Comparison of ENCODE assay signal across 33 cellular contexts in genomic region chr13:66751691-66752090, GRCh38.
DNase-seq lines count a peak whose midpoint lies in the region; ATAC-seq and TF ChIP-seq lines count a peak whose summit lies in the region.
"Had no signal": no experiment of that assay in that cellular context is flagged by ENCODE, and none has a peak within 500 bp of the region (broad histone marks: within the 10 kb centered on the region; RNA-seq: fewer than 3 reads in every experiment).

No MANE protein-coding gene starts in this region.

- H3K4me3 ChIP-seq in MM.1S (ENCODE audit: low read length) (no peak overlapping the region), osteoblast (ENCODE audit: insufficient read depth, low read length) (peak overlapping the region; percentile 6), adrenal gland (no peak overlapping the region)
- H3K4me3 ChIP-seq: BLaER1 treated with 17β-estradiol and CSF1 and Interleukin-3, amounts not matched to agents 10 nM and 100 nM; esophagus squamous epithelium; gastrocnemius medialis; GM23338; right lobe of liver; SJSA1; upper lobe of left lung had no signal

- H3K27me3 ChIP-seq in MM.1S (replicated peaks; ENCODE audit: insufficient read depth, low read length) (no peaks in the 10 kb centered on the region), osteoblast (ENCODE audit: insufficient read depth, low read length) (no peaks in the 10 kb centered on the region), adrenal gland (no peaks in the 10 kb centered on the region)
- H3K27me3 ChIP-seq: BLaER1 treated with 17β-estradiol and CSF1 and Interleukin-3, amounts not matched to agents 10 nM and 100 nM; esophagus squamous epithelium; gastrocnemius medialis; right lobe of liver; SJSA1; upper lobe of left lung had no signal

- no peak overlapping the region for H3K27ac Mint-ChIP-seq in chondrocyte (ENCODE audit: unreplicated experiment)
- H3K27ac Mint-ChIP-seq: activated CD8-positive, alpha-beta T cell treated with anti-CD3 and anti-CD28 coated beads for 36 hours; activated naive CD4-positive, alpha-beta T cell treated with anti-CD3 and anti-CD28 coated beads, Interleukin-2, amount 50 U/mL, for 24 hours; activated T-helper 2 cell treated with anti-CD3 and anti-CD28 coated beads, Interferon-gamma antibody, Interleukin-2, Interleukin-4, amounts not matched to agents 10 μg/mL and 5 μg/mL and 100 μg/mL, durations not matched to agents 14 hours and 24 hours and 36 hours; effector memory CD8-positive, alpha-beta T cell; GM23338; immature natural killer cell; memory B cell; stimulated activated effector memory CD8-positive, alpha-beta T cell treated with anti-CD3 and anti-CD28 coated beads, Interleukin-12 subunit alpha, Interleukin-12 subunit beta, amount 100 ng/mL, for 72 hours had no signal

- H3K4me1 Mint-ChIP-seq in chondrocyte (ENCODE audit: low read depth): no peaks in the 10 kb centered on the region
- H3K4me1 Mint-ChIP-seq: activated naive CD4-positive, alpha-beta T cell treated with anti-CD3 and anti-CD28 coated beads, Interleukin-2, amount 50 U/mL, for 24 hours; GM23338; immature natural killer cell; neural crest cell; stimulated activated effector memory CD8-positive, alpha-beta T cell treated with anti-CD3 and anti-CD28 coated beads, Interleukin-12 subunit alpha, Interleukin-12 subunit beta, amount 100 ng/mL, for 72 hours had no signal

- H3K9ac ChIP-seq in MM.1S (ENCODE audit: low read length): no peak overlapping the region
- H3K9ac ChIP-seq: BLaER1 treated with 17β-estradiol and CSF1 and Interleukin-3, amounts not matched to agents 10 nM and 100 nM had no signal

- peak; percentile 46 for DNase-seq in MM.1S
- DNase-seq in osteoblast (ENCODE audit: insufficient read length, low spot score, missing footprints): no peak
- no peak for DNase-seq in chondrocyte (ENCODE audit: low spot score)
- no peak for DNase-seq in NOMO-1 treated with DMSO at 0.1 percent for 48 hours (lab: John Stamatoyannopoulos, UW; ENCODE audit: unreplicated experiment)
- no peak for DNase-seq in adrenal gland
- DNase-seq: activated CD8-positive, alpha-beta T cell treated with anti-CD3 and anti-CD28 coated beads for 36 hours; aorta; cortex of kidney; DMS79 treated with DMSO at 0.1 percent for 48 hours; effector memory CD8-positive, alpha-beta T cell; esophagus squamous epithelium; gastrocnemius medialis; GF-D8; hypothalamus; immature natural killer cell; KBM-7; NCI-H1105 treated with DMSO at 0.1 percent for 48 hours; NCI-H2029; NCI-H526; right lobe of liver; stimulated activated CD4-positive, alpha-beta T cell treated with anti-CD3 and anti-CD28 coated beads, Interleukin-4, amount 100 ng/mL, for 24 hours; upper lobe of left lung had no signal

- no peaks in the 10 kb centered on the region for H3K27me3 Mint-ChIP-seq in chondrocyte (ENCODE audit: low read depth)
- H3K27me3 Mint-ChIP-seq: activated CD8-positive, alpha-beta T cell treated with anti-CD3 and anti-CD28 coated beads for 36 hours; activated naive CD4-positive, alpha-beta T cell treated with anti-CD3 and anti-CD28 coated beads, Interleukin-2, amount 50 U/mL, for 24 hours; effector memory CD8-positive, alpha-beta T cell; memory B cell had no signal

- H3K4me1 ChIP-seq in MM.1S (ENCODE audit: low read length) (no peaks in the 10 kb centered on the region), osteoblast (ENCODE audit: insufficient read depth, low read length) (no peaks in the 10 kb centered on the region), adrenal gland (replicated peaks in 1 of 2) (no peaks in the 10 kb centered on the region)
- H3K4me1 ChIP-seq: BLaER1 treated with 17β-estradiol and CSF1 and Interleukin-3, amounts not matched to agents 10 nM and 100 nM; esophagus squamous epithelium; gastrocnemius medialis; right lobe of liver; SJSA1; upper lobe of left lung had no signal

- H3K9me3 ChIP-seq in MM.1S (replicated peaks; ENCODE audit: insufficient read depth, low read length) (no peaks in the 10 kb centered on the region), osteoblast (ENCODE audit: low read depth, low read length) (no peaks in the 10 kb centered on the region), adrenal gland (replicated peaks in 1 of 3) (no peaks in the 10 kb centered on the region)
- H3K9me3 ChIP-seq: esophagus squamous epithelium, gastrocnemius medialis, right lobe of liver, SJSA1, upper lobe of left lung had no signal

- ATAC-seq in GM19035 (IDR thresholded peaks at IDR 0.05; ENCODE audit: unreplicated experiment) (peak; percentile 49), GM21786 (IDR thresholded peaks at IDR 0.05; ENCODE audit: unreplicated experiment) (peak; percentile 50)
- ATAC-seq: activated CD4-positive, CD25-positive, alpha-beta regulatory T cell treated with anti-CD3 and anti-CD28 coated beads, Interleukin-2, amount 50 U/mL, for 24 hours; activated CD8-positive, alpha-beta T cell treated with anti-CD3 and anti-CD28 coated beads for 36 hours; effector memory CD8-positive, alpha-beta T cell; gastrocnemius medialis; GM23338; stimulated activated effector memory CD8-positive, alpha-beta T cell treated with anti-CD3 and anti-CD28 coated beads, Interleukin-12 subunit alpha, Interleukin-12 subunit beta, amount 100 ng/mL, for 72 hours had no signal

- peaks cover 5% of the 10 kb centered on the region for H3K9me3 Mint-ChIP-seq in chondrocyte (ENCODE audit: low read depth)
- H3K9me3 Mint-ChIP-seq: activated naive CD4-positive, alpha-beta T cell treated with anti-CD3 and anti-CD28 coated beads, Interleukin-2, amount 50 U/mL, for 24 hours; GM23338 had no signal

- H2AFZ ChIP-seq in MM.1S (ENCODE audit: low read length) (no peak overlapping the region), osteoblast (ENCODE audit: low read length) (no peak overlapping the region)
- H2AFZ ChIP-seq: GM23338 had no signal

- H3K9me2 ChIP-seq in MM.1S (replicated peaks; ENCODE audit: insufficient read depth, low read length): no peaks in the 10 kb centered on the region

- no peaks in the 10 kb centered on the region for H3K36me3 ChIP-seq in MM.1S (replicated peaks; ENCODE audit: insufficient read depth, low read length)
- no peaks in the 10 kb centered on the region for H3K36me3 ChIP-seq in osteoblast (ENCODE audit: insufficient read depth, low read length)
- no peaks in the 10 kb centered on the region for H3K36me3 ChIP-seq in adrenal gland (replicated peaks in 1 of 2)
- H3K36me3 ChIP-seq: BLaER1 treated with 17β-estradiol and CSF1 and Interleukin-3, amounts not matched to agents 10 nM and 100 nM; esophagus squamous epithelium; gastrocnemius medialis; right lobe of liver; SJSA1; upper lobe of left lung had no signal

- H3K79me2 ChIP-seq in MM.1S (ENCODE audit: low read length): no peaks in the 10 kb centered on the region
- H3K79me2 ChIP-seq in osteoblast (ENCODE audit: insufficient read depth, low read length): no peaks in the 10 kb centered on the region

- H4K20me1 ChIP-seq in MM.1S (ENCODE audit: insufficient read depth, low read length): no peaks in the 10 kb centered on the region
- no peaks in the 10 kb centered on the region for H4K20me1 ChIP-seq in osteoblast (ENCODE audit: insufficient read depth, low read length)
- H4K20me1 ChIP-seq: BLaER1 treated with 17β-estradiol and CSF1 and Interleukin-3, amounts not matched to agents 10 nM and 100 nM had no signal

- H3F3A ChIP-seq in MM.1S (ENCODE audit: insufficient read depth, low read length): no peaks in the 10 kb centered on the region

- H3K4me3 Mint-ChIP-seq in chondrocyte (ENCODE audit: unreplicated experiment): no peak overlapping the region
- H3K4me3 Mint-ChIP-seq: activated CD8-positive, alpha-beta T cell treated with anti-CD3 and anti-CD28 coated beads for 36 hours; activated naive CD4-positive, alpha-beta T cell treated with anti-CD3 and anti-CD28 coated beads, Interleukin-2, amount 50 U/mL, for 24 hours; effector memory CD8-positive, alpha-beta T cell; GM23338; immature natural killer cell; memory B cell; neural crest cell; stimulated activated effector memory CD8-positive, alpha-beta T cell treated with anti-CD3 and anti-CD28 coated beads, Interleukin-12 subunit alpha, Interleukin-12 subunit beta, amount 100 ng/mL, for 72 hours had no signal

- TF ChIP-seq CTCF in MM.1S (IDR thresholded peaks at IDR 0.05; ENCODE audit: low read length) (no peak), osteoblast (IDR thresholded peaks at IDR 0.05; ENCODE audit: extremely low read depth, low read depth, low read length) (no peak), chondrocyte (IDR thresholded peaks at IDR 0.05) (no peak), adrenal gland (IDR thresholded peaks at IDR 0.05) (no peak)

- H3K4me2 ChIP-seq in MM.1S (ENCODE audit: low read depth, low read length) (0 out of 2 replicates have a peak overlapping the region, but pooled peaks have one; percentile 27), osteoblast (ENCODE audit: insufficient read depth, low read length) (peak overlapping the region; percentile 30)
- H3K4me2 ChIP-seq: BLaER1 treated with 17β-estradiol and CSF1 and Interleukin-3, amounts not matched to agents 10 nM and 100 nM; GM23338 had no signal

- H3K27ac ChIP-seq in MM.1S (ENCODE audit: low read length) (no peak overlapping the region), osteoblast (ENCODE audit: low read depth, low read length) (no peak overlapping the region), adrenal gland (no peak overlapping the region)
- H3K27ac ChIP-seq: BLaER1 treated with 17β-estradiol and CSF1 and Interleukin-3, amounts not matched to agents 10 nM and 100 nM; esophagus squamous epithelium; gastrocnemius medialis; right lobe of liver; SJSA1; upper lobe of left lung had no signal

- WGBS in adrenal gland, 4 donors: 80 to 89% (median 86%) methylated on average over 2 of the region's 2 CpGs

- TF ChIP-seq POLR2A in adrenal gland (IDR thresholded peaks at IDR 0.05): no peak

- H3K36me3 Mint-ChIP-seq in chondrocyte (ENCODE audit: low read depth): no peaks in the 10 kb centered on the region
- H3K36me3 Mint-ChIP-seq: activated naive CD4-positive, alpha-beta T cell treated with anti-CD3 and anti-CD28 coated beads, Interleukin-2, amount 50 U/mL, for 24 hours; immature natural killer cell; memory B cell; stimulated activated effector memory CD8-positive, alpha-beta T cell treated with anti-CD3 and anti-CD28 coated beads, Interleukin-12 subunit alpha, Interleukin-12 subunit beta, amount 100 ng/mL, for 72 hours had no signal

- intact Hi-C loops in adrenal gland (cut with DNase I): no loop called here
